Comparison of ENCODE assay signal across 30 cellular contexts in the genomic region with DNA sequence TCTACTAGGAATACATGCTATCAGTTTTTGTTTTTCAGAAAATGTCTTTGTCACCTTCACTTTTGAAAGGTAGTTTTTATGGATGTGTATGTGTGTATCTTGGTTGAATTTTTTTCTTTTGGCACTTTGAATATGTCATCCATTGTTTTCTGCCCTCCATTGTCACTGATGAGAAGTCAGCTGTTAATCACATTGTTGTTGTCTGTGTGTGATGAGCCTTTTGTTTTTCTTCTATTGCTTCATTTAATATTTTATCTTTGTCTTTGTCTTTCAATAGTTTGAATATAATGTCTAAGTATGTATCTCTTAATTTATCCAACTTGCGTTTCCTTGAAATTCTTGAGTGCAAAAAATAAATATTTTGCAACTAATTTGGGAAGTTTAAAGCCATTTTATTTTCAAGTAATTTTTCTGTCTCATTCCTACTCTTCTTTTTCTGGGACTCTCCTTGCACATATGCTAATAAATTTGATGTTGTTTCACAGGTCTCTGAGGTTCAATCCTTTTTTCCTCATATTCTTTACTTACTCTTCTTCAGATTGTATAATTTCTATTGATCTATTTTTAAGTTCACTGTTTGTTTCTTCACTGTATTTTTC.
"Had no signal": no experiment of that assay in that cellular context is flagged by ENCODE, and none has a peak within 500 bp of the region (broad histone marks: within the 10 kb centered on the region; RNA-seq: fewer than 3 reads in every experiment).

No MANE protein-coding gene starts in this region.

- H3K4me3 ChIP-seq: body of pancreas, Peyer's patch, SJSA1 had no signal

- H3K9ac ChIP-seq: KMS-11, SK-N-SH had no signal

- FAIRE-seq: astrocyte, bronchial epithelial cell, TTC549 had no signal

- H3K36me3 ChIP-seq: Peyer's patch, SJSA1 had no signal

- H3K9me3 ChIP-seq: SJSA1 had no signal

- H3K4me2 ChIP-seq: KMS-11, SK-N-SH had no signal

- H3K27ac ChIP-seq: body of pancreas, KMS-11, Peyer's patch, SJSA1 had no signal

- H3K4me1 ChIP-seq: body of pancreas, Peyer's patch, SJSA1 had no signal

- DNase-seq: activated CD4-positive, alpha-beta T cell treated with anti-CD3 and anti-CD28 coated beads for 36 hours; activated CD4-positive, alpha-beta T cell treated with anti-CD3 and anti-CD28 coated beads, Interleukin-2, amount 10 ng/mL, durations not matched to agents 7 days and 5 days; activated CD4-positive, alpha-beta T cell treated with anti-CD3 and anti-CD28 coated beads, Interleukin-2, amount 50 U/mL, for 48 hours; activated CD8-positive, alpha-beta T cell treated with anti-CD3 and anti-CD28 coated beads, Interleukin-2, amount 10 ng/mL, durations not matched to agents 7 days and 5 days; activated gamma-delta T cell; activated naive CD4-positive, alpha-beta T cell treated with Interleukin-2 at 50 U/mL for 16 hours; activated naive CD8-positive, alpha-beta T cell treated with anti-CD3 and anti-CD28 coated beads, Interleukin-2, amount 10 ng/mL, durations not matched to agents 7 days and 5 days; activated T-cell treated with anti-CD3 and anti-CD28 coated beads, Interleukin-2, amount 50 U/mL, for 24 hours; body of pancreas; caudate nucleus; cerebellar nuclear complex; NCI-H1092 treated with DMSO at 0.1 percent for 48 hours; NCI-H1417; NCI-H146; NCI-H187; NCI-H2029 treated with DMSO at 0.1 percent for 48 hours; NCI-H2107; NCI-H345; NCI-H524 treated with DMSO at 0.1 percent for 48 hours; PC-3; Peyer's patch; RPMI8226; SHP77 treated with DMSO at 0.1 percent for 48 hours; SK-N-SH had no signal

- ATAC-seq: activated CD4-positive, alpha-beta T cell treated with anti-CD3 and anti-CD28 coated beads for 36 hours; activated CD4-positive, CD25-positive, alpha-beta regulatory T cell treated with anti-CD3 and anti-CD28 coated beads, Interleukin-2, amount 50 U/mL, for 24 hours; activated CD8-positive, alpha-beta T cell treated with anti-CD3 and anti-CD28 coated beads, Interleukin-2, amount 10 ng/mL, durations not matched to agents 7 days and 5 days; body of pancreas; PC-3 had no signal

- H3K27me3 ChIP-seq: body of pancreas, Peyer's patch, SJSA1 had no signal
